Comparison of ENCODE assay signal across 10 cellular contexts in the genomic region with DNA sequence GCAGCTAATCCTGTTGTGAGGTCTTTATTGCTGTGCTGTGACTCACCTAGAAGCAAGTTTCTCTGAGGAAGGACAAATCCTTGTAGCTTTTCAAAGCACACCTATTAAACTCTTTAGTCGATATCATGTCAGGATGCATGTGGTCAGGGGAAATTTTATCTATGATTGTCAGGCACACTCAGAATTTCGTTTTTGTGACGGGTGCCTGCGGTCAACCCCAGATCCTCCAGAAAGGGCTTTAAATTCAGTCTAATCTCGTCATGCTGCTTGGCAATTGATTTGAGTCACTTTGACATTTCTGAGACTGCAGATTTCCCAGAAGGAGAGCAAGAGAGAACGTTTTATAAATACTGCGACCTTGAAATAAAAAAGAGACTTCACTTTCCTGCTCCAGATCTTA.
"Had no signal": no experiment of that assay in that cellular context is flagged by ENCODE, and none has a peak within 500 bp of the region (broad histone marks: within the 10 kb centered on the region; RNA-seq: fewer than 3 reads in every experiment).

No MANE protein-coding gene starts in this region.

- H3K27me3 Mint-ChIP-seq: activated naive CD8-positive, alpha-beta T cell; activated T-cell treated with anti-CD3 and anti-CD28 coated beads, Interleukin-2, amount 50 U/mL, for 24 hours; stimulated activated memory B cell treated with anti-CD40 and anti-IgM and Interleukin-4, amounts not matched to agents 10 μg/mL and 1 μg/mL and 100 μg/mL, for 72 hours had no signal

- H3K4me3 ChIP-seq: hepatocyte, tibial artery had no signal

- DNase-seq: activated gamma-delta T cell treated with Interleukin-2 at 50 U/mL for 16 hours; activated T-cell treated with anti-CD3 and anti-CD28 coated beads, Interleukin-2, amount 50 U/mL, for 24 hours; amniotic stem cell; midbrain; tibial artery had no signal

- H3K27ac Mint-ChIP-seq: activated naive CD8-positive, alpha-beta T cell; stimulated activated memory B cell treated with anti-CD40 and anti-IgM and Interleukin-4, amounts not matched to agents 10 μg/mL and 1 μg/mL and 100 μg/mL, for 72 hours; T-helper 1 cell treated with Interleukin-12 subunit alpha and Interleukin-12 subunit beta and Interleukin-4 antibody, amounts not matched to agents 30 μg/mL and 1 μg/mL, for 36 hours had no signal

- H3K4me1 Mint-ChIP-seq: stimulated activated memory B cell treated with anti-CD40 and anti-IgM and Interleukin-4, amounts not matched to agents 10 μg/mL and 1 μg/mL and 100 μg/mL, for 72 hours had no signal

- H3K9me3 Mint-ChIP-seq: activated T-cell treated with anti-CD3 and anti-CD28 coated beads, Interleukin-2, amount 50 U/mL, for 24 hours; T-helper 1 cell treated with Interleukin-12 subunit alpha and Interleukin-12 subunit beta and Interleukin-4 antibody, amounts not matched to agents 30 μg/mL and 1 μg/mL, for 36 hours had no signal

- H3K4me3 Mint-ChIP-seq: activated naive CD8-positive, alpha-beta T cell; activated T-cell treated with anti-CD3 and anti-CD28 coated beads, Interleukin-2, amount 50 U/mL, for 24 hours; stimulated activated memory B cell treated with anti-CD40 and anti-IgM and Interleukin-4, amounts not matched to agents 10 μg/mL and 1 μg/mL and 100 μg/mL, for 72 hours; T-helper 1 cell treated with Interleukin-12 subunit alpha and Interleukin-12 subunit beta and Interleukin-4 antibody, amounts not matched to agents 30 μg/mL and 1 μg/mL, for 36 hours had no signal

- ATAC-seq: left lobe of liver; stimulated activated memory B cell treated with anti-CD40 and anti-IgM and Interleukin-4, amounts not matched to agents 10 μg/mL and 1 μg/mL and 100 μg/mL, for 72 hours had no signal

- H3K36me3 Mint-ChIP-seq: activated naive CD8-positive, alpha-beta T cell; stimulated activated memory B cell treated with anti-CD40 and anti-IgM and Interleukin-4, amounts not matched to agents 10 μg/mL and 1 μg/mL and 100 μg/mL, for 72 hours had no signal
